ENCODE assay signal across 10 cellular contexts in the genomic region with DNA sequence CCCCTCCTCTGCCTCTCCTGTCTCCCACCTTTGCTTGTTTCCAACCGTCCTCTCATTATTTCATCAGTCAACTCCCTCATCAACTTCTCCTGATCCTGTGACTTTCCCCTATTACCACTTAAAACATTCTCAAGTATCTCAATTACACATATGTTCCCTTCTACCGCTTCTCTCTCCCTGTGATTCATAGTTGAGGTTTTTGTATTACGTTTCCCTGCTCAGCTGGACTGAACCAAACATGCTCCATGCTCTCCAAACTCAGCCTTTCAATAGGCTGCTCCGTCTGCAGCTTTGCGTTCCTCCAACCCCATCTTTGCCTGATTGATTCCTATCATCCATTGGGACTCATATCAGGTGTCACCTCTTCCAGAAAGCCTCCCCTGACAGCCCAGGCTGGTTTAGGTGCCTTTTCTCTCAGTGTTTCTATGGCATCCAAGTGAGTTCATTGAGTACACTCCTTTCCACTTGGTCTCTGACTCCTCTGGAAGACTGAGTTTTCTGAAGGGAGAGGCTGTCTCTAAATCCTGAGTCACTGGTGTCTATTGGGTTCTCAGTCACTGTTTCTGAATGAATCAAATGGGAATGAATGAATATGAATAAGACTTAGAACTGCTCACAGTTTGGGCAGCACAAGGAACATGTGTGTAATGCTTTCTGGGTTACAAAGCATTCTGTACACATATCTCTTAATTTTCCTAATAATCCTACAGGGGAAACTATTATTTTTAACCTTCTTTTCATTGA. TPM values are rescaled to one million over a fixed set of nuclear protein-coding genes. Genes with fewer than 3 reads are reported as not detected.
A peak's percentile ranks its signal among the peaks of the same experiment; 100 is the strongest.
DNase-seq lines count a peak whose midpoint lies in the region; ATAC-seq and TF ChIP-seq lines count a peak whose summit lies in the region.
"Had no signal": no experiment of that assay in that cellular context is flagged by ENCODE, and none has a peak within 500 bp of the region (broad histone marks: within the 10 kb centered on the region; RNA-seq: fewer than 3 reads in every experiment).

No MANE protein-coding gene starts in this region.

- no peaks in the 10 kb centered on the region for H3K9me3 ChIP-seq in mucosa of descending colon

- H3K36me3 ChIP-seq in mucosa of descending colon (ENCODE audit: low read depth) = no peaks in the 10 kb centered on the region
- H3K36me3 ChIP-seq: cardiac muscle cell had no signal

- no peak overlapping the region for H3K4me3 ChIP-seq in mucosa of descending colon
- H3K4me3 ChIP-seq: cardiac muscle cell had no signal

- ATAC-seq in mucosa of descending colon (peak; percentile 41), GM21825 (IDR thresholded peaks at IDR 0.05; ENCODE audit: unreplicated experiment) (no peak)

- no peak for TF ChIP-seq CTCF in mucosa of descending colon (IDR thresholded peaks at IDR 0.05)

- DNase-seq in DMS 273 treated with DMSO at 0.1 percent for 48 hours (lab: John Stamatoyannopoulos, UW) (peak; percentile 25), M059J (ENCODE audit: low read depth) (peak; percentile 57), dedifferentiated amniotic fluid mesenchymal stem cell (ENCODE audit: extremely low spot score) (peak; percentile 74), mucosa of descending colon (no peak), SW 1271 (lab: John Stamatoyannopoulos, UW) (no peak), cerebellum (ENCODE audit: low spot score) (no peak), DMS153 (lab: John Stamatoyannopoulos, UW) (no peak)
- DNase-seq: DND-41 had no signal

- intact Hi-C loops in mucosa of descending colon (cut with DNase I, micrococcal nuclease) = no loop called here

- peaks cover 15% of the 10 kb centered on the region for H3K4me1 ChIP-seq in mucosa of descending colon (ENCODE audit: low read depth)

RNA-seq across cellular contexts. Expression of gene PLD1, which starts 56.4 kb away (rescaled TPM):
- 7.6 and 7.8 TPM in 2 replicates for total RNA-seq in M059J (2014; rRNA removed; shearing (Covaris generic))
- total RNA-seq in mucosa of descending colon = 100 to 1,000 TPM in 1 of 3 donors, 10 to 100 TPM in 2; 46.6 to 105 (median 65.1) TPM
- 16.8 TPM for total RNA-seq in cerebellum

Comparison
In these comparisons a context has a peak if more than half of its experiments do, and no peak if none do; other contexts are left out.
1. DNase-seq: peak in DMS 273 treated with DMSO at 0.1 percent for 48 hours (single experiment), M059J (single experiment) and dedifferentiated amniotic fluid mesenchymal stem cell (single experiment); none in mucosa of descending colon (0 of 3), SW 1271 (0 of 2), cerebellum (single experiment) and DMS153 (single experiment).